ENCODE assay signal across 2 cellular contexts in the genomic region with DNA sequence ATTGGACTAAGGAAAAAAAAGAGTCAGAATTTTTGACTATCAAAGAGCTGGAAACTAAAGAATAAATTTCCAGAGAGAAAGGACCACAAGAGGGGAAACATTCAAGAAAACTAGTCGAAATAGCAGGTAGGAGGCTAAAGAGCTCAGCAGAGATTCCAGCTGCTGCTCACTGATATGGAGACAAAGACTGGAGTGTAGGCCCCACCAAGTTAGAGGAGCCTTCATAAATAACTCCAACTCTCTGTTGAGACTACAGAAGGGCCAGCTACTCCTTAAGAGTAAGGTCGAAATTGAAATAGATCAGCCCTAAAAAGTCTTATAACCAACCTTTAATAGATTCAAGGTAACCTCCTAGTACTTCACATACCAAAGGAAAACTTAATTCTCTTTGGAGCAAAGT.
TF ChIP-seq lines count a peak whose summit lies in the region.

No MANE protein-coding gene starts in this region.

TF ChIP-seq in GM23338, 12 proteins besides CTCF, POLR2A, EP300 and RAD21 (continues in another document):
- TF ChIP-seq, protein P1, sequence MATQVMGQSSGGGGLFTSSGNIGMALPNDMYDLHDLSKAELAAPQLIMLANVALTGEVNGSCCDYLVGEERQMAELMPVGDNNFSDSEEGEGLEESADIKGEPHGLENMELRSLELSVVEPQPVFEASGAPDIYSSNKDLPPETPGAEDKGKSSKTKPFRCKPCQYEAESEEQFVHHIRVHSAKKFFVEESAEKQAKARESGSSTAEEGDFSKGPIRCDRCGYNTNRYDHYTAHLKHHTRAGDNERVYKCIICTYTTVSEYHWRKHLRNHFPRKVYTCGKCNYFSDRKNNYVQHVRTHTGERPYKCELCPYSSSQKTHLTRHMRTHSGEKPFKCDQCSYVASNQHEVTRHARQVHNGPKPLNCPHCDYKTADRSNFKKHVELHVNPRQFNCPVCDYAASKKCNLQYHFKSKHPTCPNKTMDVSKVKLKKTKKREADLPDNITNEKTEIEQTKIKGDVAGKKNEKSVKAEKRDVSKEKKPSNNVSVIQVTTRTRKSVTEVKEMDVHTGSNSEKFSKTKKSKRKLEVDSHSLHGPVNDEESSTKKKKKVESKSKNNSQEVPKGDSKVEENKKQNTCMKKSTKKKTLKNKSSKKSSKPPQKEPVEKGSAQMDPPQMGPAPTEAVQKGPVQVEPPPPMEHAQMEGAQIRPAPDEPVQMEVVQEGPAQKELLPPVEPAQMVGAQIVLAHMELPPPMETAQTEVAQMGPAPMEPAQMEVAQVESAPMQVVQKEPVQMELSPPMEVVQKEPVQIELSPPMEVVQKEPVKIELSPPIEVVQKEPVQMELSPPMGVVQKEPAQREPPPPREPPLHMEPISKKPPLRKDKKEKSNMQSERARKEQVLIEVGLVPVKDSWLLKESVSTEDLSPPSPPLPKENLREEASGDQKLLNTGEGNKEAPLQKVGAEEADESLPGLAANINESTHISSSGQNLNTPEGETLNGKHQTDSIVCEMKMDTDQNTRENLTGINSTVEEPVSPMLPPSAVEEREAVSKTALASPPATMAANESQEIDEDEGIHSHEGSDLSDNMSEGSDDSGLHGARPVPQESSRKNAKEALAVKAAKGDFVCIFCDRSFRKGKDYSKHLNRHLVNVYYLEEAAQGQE (IDR thresholded peaks at IDR 0.05; ENCODE audit: unreplicated experiment) = no peak
- TF ChIP-seq, protein P2, sequence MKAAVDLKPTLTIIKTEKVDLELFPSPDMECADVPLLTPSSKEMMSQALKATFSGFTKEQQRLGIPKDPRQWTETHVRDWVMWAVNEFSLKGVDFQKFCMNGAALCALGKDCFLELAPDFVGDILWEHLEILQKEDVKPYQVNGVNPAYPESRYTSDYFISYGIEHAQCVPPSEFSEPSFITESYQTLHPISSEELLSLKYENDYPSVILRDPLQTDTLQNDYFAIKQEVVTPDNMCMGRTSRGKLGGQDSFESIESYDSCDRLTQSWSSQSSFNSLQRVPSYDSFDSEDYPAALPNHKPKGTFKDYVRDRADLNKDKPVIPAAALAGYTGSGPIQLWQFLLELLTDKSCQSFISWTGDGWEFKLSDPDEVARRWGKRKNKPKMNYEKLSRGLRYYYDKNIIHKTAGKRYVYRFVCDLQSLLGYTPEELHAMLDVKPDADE (IDR thresholded peaks at IDR 0.05) = no peak
- TF ChIP-seq ZNF331 (CRISPR knock-in tag; IDR thresholded peaks at IDR 0.05; ENCODE audit: low read depth) (no peak), EZH2 (IDR thresholded peaks at IDR 0.05; ENCODE audit: low read depth, unreplicated experiment) (no peak), NANOG (IDR thresholded peaks at IDR 0.05; ENCODE audit: borderline replicate concordance) (no peak), CREB1 (CRISPR knock-in tag; IDR thresholded peaks at IDR 0.05; ENCODE audit: low read depth) (no peak), JUNB (IDR thresholded peaks at IDR 0.05; ENCODE audit: unreplicated experiment) (no peak), EZH2phosphoT487 (IDR thresholded peaks at IDR 0.05; ENCODE audit: unreplicated experiment) (no peak), STAT1 (IDR thresholded peaks at IDR 0.05; ENCODE audit: unreplicated experiment) (no peak)
- TF ChIP-seq, protein P3, sequence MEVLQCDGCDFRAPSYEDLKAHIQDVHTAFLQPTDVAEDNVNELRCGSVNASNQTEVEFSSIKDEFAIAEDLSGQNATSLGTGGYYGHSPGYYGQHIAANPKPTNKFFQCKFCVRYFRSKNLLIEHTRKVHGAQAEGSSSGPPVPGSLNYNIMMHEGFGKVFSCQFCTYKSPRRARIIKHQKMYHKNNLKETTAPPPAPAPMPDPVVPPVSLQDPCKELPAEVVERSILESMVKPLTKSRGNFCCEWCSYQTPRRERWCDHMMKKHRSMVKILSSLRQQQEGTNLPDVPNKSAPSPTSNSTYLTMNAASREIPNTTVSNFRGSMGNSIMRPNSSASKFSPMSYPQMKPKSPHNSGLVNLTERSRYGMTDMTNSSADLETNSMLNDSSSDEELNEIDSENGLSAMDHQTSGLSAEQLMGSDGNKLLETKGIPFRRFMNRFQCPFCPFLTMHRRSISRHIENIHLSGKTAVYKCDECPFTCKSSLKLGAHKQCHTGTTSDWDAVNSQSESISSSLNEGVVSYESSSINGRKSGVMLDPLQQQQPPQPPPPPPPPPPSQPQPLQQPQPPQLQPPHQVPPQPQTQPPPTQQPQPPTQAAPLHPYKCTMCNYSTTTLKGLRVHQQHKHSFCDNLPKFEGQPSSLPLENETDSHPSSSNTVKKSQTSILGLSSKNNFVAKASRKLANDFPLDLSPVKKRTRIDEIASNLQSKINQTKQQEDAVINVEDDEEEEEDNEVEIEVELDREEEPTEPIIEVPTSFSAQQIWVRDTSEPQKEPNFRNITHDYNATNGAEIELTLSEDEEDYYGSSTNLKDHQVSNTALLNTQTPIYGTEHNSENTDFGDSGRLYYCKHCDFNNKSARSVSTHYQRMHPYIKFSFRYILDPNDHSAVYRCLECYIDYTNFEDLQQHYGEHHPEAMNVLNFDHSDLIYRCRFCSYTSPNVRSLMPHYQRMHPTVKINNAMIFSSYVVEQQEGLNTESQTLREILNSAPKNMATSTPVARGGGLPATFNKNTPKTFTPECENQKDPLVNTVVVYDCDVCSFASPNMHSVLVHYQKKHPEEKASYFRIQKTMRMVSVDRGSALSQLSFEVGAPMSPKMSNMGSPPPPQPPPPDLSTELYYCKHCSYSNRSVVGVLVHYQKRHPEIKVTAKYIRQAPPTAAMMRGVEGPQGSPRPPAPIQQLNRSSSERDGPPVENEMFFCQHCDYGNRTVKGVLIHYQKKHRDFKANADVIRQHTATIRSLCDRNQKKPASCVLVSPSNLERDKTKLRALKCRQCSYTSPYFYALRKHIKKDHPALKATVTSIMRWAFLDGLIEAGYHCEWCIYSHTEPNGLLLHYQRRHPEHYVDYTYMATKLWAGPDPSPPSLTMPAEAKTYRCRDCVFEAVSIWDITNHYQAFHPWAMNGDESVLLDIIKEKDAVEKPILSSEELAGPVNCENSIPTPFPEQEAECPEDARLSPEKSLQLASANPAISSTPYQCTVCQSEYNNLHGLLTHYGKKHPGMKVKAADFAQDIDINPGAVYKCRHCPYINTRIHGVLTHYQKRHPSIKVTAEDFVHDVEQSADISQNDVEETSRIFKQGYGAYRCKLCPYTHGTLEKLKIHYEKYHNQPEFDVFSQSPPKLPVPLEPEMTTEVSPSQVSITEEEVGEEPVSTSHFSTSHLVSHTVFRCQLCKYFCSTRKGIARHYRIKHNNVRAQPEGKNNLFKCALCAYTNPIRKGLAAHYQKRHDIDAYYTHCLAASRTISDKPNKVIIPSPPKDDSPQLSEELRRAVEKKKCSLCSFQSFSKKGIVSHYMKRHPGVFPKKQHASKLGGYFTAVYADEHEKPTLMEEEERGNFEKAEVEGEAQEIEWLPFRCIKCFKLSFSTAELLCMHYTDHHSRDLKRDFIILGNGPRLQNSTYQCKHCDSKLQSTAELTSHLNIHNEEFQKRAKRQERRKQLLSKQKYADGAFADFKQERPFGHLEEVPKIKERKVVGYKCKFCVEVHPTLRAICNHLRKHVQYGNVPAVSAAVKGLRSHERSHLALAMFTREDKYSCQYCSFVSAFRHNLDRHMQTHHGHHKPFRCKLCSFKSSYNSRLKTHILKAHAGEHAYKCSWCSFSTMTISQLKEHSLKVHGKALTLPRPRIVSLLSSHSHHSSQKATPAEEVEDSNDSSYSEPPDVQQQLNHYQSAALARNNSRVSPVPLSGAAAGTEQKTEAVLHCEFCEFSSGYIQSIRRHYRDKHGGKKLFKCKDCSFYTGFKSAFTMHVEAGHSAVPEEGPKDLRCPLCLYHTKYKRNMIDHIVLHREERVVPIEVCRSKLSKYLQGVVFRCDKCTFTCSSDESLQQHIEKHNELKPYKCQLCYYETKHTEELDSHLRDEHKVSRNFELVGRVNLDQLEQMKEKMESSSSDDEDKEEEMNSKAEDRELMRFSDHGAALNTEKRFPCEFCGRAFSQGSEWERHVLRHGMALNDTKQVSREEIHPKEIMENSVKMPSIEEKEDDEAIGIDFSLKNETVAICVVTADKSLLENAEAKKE (CRISPR knock-in tag; IDR thresholded peaks at IDR 0.05) = no peak

TF ChIP-seq in IMR-90, 13 proteins besides CTCF, POLR2A, EP300 and RAD21:
- no peak for TF ChIP-seq CHD1 (IDR thresholded peaks at IDR 0.05; ENCODE audit: low read depth, low read length)
- no peak for TF ChIP-seq BHLHE40 (IDR thresholded peaks at IDR 0.05; ENCODE audit: low read depth, low read length)
- TF ChIP-seq, protein P4, sequence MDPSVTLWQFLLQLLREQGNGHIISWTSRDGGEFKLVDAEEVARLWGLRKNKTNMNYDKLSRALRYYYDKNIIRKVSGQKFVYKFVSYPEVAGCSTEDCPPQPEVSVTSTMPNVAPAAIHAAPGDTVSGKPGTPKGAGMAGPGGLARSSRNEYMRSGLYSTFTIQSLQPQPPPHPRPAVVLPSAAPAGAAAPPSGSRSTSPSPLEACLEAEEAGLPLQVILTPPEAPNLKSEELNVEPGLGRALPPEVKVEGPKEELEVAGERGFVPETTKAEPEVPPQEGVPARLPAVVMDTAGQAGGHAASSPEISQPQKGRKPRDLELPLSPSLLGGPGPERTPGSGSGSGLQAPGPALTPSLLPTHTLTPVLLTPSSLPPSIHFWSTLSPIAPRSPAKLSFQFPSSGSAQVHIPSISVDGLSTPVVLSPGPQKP (IDR thresholded peaks at IDR 0.05; ENCODE audit: borderline replicate concordance, low read depth, low read length) = no peak
- TF ChIP-seq MAZ (IDR thresholded peaks at IDR 0.05; ENCODE audit: borderline replicate concordance, low read depth, low read length) = no peak
- no peak for TF ChIP-seq NFE2L2 (IDR thresholded peaks at IDR 0.05; ENCODE audit: low read depth, low read length)
- no peak for TF ChIP-seq RCOR1 (IDR thresholded peaks at IDR 0.05; ENCODE audit: insufficient replicate concordance, low read length)
- no peak for TF ChIP-seq MXI1 (IDR thresholded peaks at IDR 0.05; ENCODE audit: borderline replicate concordance, low read depth, low read length)
- TF ChIP-seq, protein P5, sequence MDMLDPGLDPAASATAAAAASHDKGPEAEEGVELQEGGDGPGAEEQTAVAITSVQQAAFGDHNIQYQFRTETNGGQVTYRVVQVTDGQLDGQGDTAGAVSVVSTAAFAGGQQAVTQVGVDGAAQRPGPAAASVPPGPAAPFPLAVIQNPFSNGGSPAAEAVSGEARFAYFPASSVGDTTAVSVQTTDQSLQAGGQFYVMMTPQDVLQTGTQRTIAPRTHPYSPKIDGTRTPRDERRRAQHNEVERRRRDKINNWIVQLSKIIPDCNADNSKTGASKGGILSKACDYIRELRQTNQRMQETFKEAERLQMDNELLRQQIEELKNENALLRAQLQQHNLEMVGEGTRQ (IDR thresholded peaks at IDR 0.05; ENCODE audit: low read depth, low read length) = no peak
- no peak for TF ChIP-seq CEBPB (IDR thresholded peaks at IDR 0.05; ENCODE audit: low read depth, low read length)
- no peak for TF ChIP-seq MAFK (IDR thresholded peaks at IDR 0.05; ENCODE audit: low read depth, low read length)
- no peak for TF ChIP-seq SMC3 (IDR thresholded peaks at IDR 0.05; ENCODE audit: low read depth, low read length)
- TF ChIP-seq RFX5 (IDR thresholded peaks at IDR 0.05; ENCODE audit: low read depth, low read length) = no peak
